34 cellular contexts compared by ENCODE assay signal in the genomic region with DNA sequence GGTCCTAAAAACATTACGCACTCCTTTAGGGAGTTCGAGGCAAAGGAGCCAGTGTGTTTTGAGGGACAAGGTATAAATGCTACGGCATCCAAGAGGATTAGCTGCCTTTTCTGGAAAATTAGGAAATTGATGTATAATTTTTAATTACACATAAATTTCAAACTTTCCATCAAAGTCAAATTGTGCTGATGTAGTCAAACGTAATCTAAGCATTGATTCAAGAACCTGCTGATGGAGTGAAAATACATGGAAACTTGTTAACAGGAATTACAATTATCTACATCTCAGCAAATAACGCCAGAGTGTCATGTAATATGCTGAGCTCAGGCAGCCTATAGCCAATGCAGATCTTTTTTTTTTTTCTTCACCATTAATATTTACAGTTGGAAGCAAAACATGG.
"Had no signal": no experiment of that assay in that cellular context is flagged by ENCODE, and none has a peak within 500 bp of the region (broad histone marks: within the 10 kb centered on the region; RNA-seq: fewer than 3 reads in every experiment).

No MANE protein-coding gene starts in this region.

- ATAC-seq: activated CD8-positive, alpha-beta T cell treated with anti-CD3 and anti-CD28 coated beads for 36 hours; activated T-cell treated with anti-CD3 and anti-CD28 coated beads, Interleukin-2, amount 50 U/mL, for 72 hours; activated T-helper 17 cell treated with anti-CD3 and anti-CD28 coated beads, Interleukin-2, amount 50 U/mL, for 72 hours; PC-3; Right ventricle myocardium inferior; SK-N-SH treated with all-trans-retinoic acid at 6 μM for 48 hours; T-cell had no signal

- H3K27ac ChIP-seq: cardiac muscle cell, colonic mucosa, RWPE1, WERI-Rb-1 had no signal

- H3K4me3 ChIP-seq: cardiac muscle cell, colonic mucosa, MG63 had no signal

- H3K27me3 Mint-ChIP-seq: activated CD8-positive, alpha-beta T cell treated with anti-CD3 and anti-CD28 coated beads for 36 hours; activated naive CD8-positive, alpha-beta T cell treated with anti-CD3 and anti-CD28 coated beads for 36 hours; activated T-helper 17 cell treated with anti-CD3 and anti-CD28 coated beads, Interleukin-2, amount 50 U/mL, for 72 hours; central memory CD8-positive, alpha-beta T cell; T-cell had no signal

- H3K27me3 ChIP-seq: cardiac muscle cell, colonic mucosa, MG63 had no signal

- H3K4me3 Mint-ChIP-seq: activated CD8-positive, alpha-beta T cell treated with anti-CD3 and anti-CD28 coated beads for 36 hours; activated naive CD8-positive, alpha-beta T cell treated with anti-CD3 and anti-CD28 coated beads for 36 hours; activated T-cell treated with anti-CD3 and anti-CD28 coated beads, Interleukin-2, amount 50 U/mL, for 72 hours; activated T-helper 17 cell treated with anti-CD3 and anti-CD28 coated beads, Interleukin-2, amount 50 U/mL, for 72 hours; central memory CD8-positive, alpha-beta T cell; T-cell had no signal

- H3K4me1 ChIP-seq: colonic mucosa had no signal

- H3K4me1 Mint-ChIP-seq: activated naive CD8-positive, alpha-beta T cell treated with anti-CD3 and anti-CD28 coated beads for 36 hours; activated T-helper 17 cell treated with anti-CD3 and anti-CD28 coated beads, Interleukin-2, amount 50 U/mL, for 72 hours; central memory CD8-positive, alpha-beta T cell; T-cell had no signal

- H3K27ac Mint-ChIP-seq: activated CD8-positive, alpha-beta T cell treated with anti-CD3 and anti-CD28 coated beads for 36 hours; activated naive CD8-positive, alpha-beta T cell treated with anti-CD3 and anti-CD28 coated beads for 36 hours; activated T-cell treated with anti-CD3 and anti-CD28 coated beads, Interleukin-2, amount 50 U/mL, for 72 hours; activated T-helper 17 cell treated with anti-CD3 and anti-CD28 coated beads, Interleukin-2, amount 50 U/mL, for 72 hours; T-cell had no signal

- H3K9me3 Mint-ChIP-seq: activated CD8-positive, alpha-beta T cell treated with anti-CD3 and anti-CD28 coated beads for 36 hours; activated naive CD8-positive, alpha-beta T cell treated with anti-CD3 and anti-CD28 coated beads for 36 hours; activated T-cell treated with anti-CD3 and anti-CD28 coated beads, Interleukin-2, amount 50 U/mL, for 72 hours; activated T-helper 17 cell treated with anti-CD3 and anti-CD28 coated beads, Interleukin-2, amount 50 U/mL, for 72 hours; central memory CD8-positive, alpha-beta T cell; T-cell had no signal

- DNase-seq: activated CD4-positive, alpha-beta T cell treated with anti-CD3 and anti-CD28 coated beads for 1 hour; activated CD4-positive, alpha-beta T cell treated with anti-CD3 and anti-CD28 coated beads for 48 hours; activated CD4-positive, alpha-beta T cell treated with anti-CD3 and anti-CD28 coated beads, Interleukin-2, amount 50 U/mL, for 4 hours; activated CD4-positive, CD25-positive, alpha-beta regulatory T cell; activated CD8-positive, alpha-beta T cell treated with anti-CD3 and anti-CD28 coated beads for 36 hours; activated effector memory CD4-positive, alpha-beta T cell treated with anti-CD3 and anti-CD28 coated beads, Interleukin-2, amount 50 U/mL, for 16 hours; activated naive CD4-positive, alpha-beta T cell; activated naive CD4-positive, alpha-beta T cell treated with anti-CD3 and anti-CD28 coated beads, Interleukin-2, amount 50 U/mL, for 16 hours; activated naive CD8-positive, alpha-beta T cell treated with anti-CD3 and anti-CD28 coated beads for 36 hours; activated T-cell treated with anti-CD3 and anti-CD28 coated beads, Interleukin-2, amount 50 U/mL, for 1 hour; activated T-cell treated with anti-CD3 and anti-CD28 coated beads, Interleukin-2, amount 50 U/mL, for 72 hours; amniotic stem cell; aorta; colonic mucosa; Karpas-422; MG63; NCI-H1092; NCI-H1694; NCI-H226; NCI-H446 treated with DMSO at 0.1 percent for 48 hours; NCI-H524; NK-92 treated with Interleukin-12 subunit alpha and Interleukin-12 subunit beta, amount 100 ng/mL, for 24 hours; PC-3; SIG-M5; T-cell; T-helper 2 cell; T-helper 9 cell; WERI-Rb-1 had no signal

- H3K36me3 Mint-ChIP-seq: activated naive CD8-positive, alpha-beta T cell treated with anti-CD3 and anti-CD28 coated beads for 36 hours; T-cell had no signal

- H3K36me3 ChIP-seq: cardiac muscle cell, colonic mucosa, MG63, WERI-Rb-1 had no signal
